ENCODE assay signal across 1 cellular context in the genomic region with DNA sequence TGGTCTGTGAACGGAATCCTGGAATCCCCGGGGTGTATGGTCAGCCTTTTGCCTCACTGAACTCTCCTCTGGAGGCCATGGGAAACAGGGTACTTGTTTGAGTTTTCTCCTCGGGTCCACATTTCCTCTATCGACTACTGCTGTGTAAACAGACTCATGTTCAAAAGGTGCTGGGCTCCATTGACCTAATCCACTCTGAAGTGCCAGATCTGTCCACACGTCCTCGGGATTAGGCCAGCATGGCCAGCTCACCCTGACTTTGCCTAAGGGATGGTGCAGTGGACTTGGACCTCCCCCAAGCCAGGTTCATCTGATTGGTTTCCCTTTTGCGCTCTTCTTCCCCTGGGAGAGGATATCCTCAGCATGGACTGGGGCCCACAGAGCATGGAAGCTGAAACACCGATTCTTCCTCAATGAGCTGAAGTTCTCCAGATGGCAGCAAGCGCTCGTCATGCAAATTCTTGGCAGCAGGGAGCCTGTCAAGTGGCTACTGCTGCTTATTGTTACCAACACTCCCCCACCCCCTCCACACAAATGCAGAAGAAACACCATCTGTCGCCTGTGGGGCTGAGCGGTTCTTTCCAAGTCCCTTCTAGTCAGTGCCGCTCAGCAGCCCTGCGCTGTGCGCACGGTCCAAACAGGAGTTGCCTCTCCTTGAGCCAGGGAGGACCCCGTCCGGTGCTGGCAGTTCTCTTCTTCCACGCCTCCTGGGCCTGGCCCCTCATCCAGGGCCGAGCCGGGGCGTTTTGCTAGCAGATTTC.
TF ChIP-seq lines count a peak whose summit lies in the region.

No MANE protein-coding gene starts in this region.

TF ChIP-seq in GM12878, 131 proteins besides CTCF, POLR2A, EP300 and RAD21 (continued from another document):
- TF ChIP-seq FOS (IDR thresholded peaks at IDR 0.05; ENCODE audit: borderline replicate concordance, extremely low read depth, insufficient read length): no peak
- TF ChIP-seq BCL11A (IDR thresholded peaks at IDR 0.05; ENCODE audit: low read depth, low read length): no peak
- no peak for TF ChIP-seq NR2F1 (conservative IDR thresholded peaks at IDR 0.05)
- TF ChIP-seq WRNIP1 (IDR thresholded peaks at IDR 0.05; ENCODE audit: borderline replicate concordance, low read depth, low read length): no peak
- no peak for TF ChIP-seq BHLHE40 (IDR thresholded peaks at IDR 0.05; ENCODE audit: borderline replicate concordance in 1 of 2, low read depth in 2 of 2, low read length in 1 of 2)
- TF ChIP-seq EED (IDR thresholded peaks at IDR 0.05; ENCODE audit: low read depth): no peak
